1 cellular context compared by ENCODE assay signal in the genomic region with DNA sequence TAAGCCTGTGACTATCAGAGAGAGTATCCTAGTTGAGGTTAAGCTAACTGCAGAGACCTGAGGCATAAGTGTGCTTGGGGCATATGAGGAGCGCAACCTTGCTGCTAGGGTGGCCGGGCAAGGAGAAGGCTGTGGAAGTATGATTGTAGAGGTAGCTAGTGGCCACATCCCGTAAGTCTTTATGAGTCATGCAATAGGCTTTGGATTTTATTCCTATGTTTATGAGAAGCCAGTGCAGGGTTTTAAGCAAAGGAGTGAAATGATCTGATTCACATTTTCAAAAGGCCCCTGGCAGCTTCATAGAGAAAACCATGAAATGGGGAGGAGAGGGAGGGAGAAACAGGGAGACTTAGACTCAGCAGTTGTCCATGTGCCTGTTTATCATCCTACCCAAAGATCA.
TF ChIP-seq lines count a peak whose summit lies in the region.

No MANE protein-coding gene starts in this region.

TF ChIP-seq in HepG2, 621 proteins besides CTCF, POLR2A, EP300 and RAD21 (continued from another document):
- TF ChIP-seq, protein P1, sequence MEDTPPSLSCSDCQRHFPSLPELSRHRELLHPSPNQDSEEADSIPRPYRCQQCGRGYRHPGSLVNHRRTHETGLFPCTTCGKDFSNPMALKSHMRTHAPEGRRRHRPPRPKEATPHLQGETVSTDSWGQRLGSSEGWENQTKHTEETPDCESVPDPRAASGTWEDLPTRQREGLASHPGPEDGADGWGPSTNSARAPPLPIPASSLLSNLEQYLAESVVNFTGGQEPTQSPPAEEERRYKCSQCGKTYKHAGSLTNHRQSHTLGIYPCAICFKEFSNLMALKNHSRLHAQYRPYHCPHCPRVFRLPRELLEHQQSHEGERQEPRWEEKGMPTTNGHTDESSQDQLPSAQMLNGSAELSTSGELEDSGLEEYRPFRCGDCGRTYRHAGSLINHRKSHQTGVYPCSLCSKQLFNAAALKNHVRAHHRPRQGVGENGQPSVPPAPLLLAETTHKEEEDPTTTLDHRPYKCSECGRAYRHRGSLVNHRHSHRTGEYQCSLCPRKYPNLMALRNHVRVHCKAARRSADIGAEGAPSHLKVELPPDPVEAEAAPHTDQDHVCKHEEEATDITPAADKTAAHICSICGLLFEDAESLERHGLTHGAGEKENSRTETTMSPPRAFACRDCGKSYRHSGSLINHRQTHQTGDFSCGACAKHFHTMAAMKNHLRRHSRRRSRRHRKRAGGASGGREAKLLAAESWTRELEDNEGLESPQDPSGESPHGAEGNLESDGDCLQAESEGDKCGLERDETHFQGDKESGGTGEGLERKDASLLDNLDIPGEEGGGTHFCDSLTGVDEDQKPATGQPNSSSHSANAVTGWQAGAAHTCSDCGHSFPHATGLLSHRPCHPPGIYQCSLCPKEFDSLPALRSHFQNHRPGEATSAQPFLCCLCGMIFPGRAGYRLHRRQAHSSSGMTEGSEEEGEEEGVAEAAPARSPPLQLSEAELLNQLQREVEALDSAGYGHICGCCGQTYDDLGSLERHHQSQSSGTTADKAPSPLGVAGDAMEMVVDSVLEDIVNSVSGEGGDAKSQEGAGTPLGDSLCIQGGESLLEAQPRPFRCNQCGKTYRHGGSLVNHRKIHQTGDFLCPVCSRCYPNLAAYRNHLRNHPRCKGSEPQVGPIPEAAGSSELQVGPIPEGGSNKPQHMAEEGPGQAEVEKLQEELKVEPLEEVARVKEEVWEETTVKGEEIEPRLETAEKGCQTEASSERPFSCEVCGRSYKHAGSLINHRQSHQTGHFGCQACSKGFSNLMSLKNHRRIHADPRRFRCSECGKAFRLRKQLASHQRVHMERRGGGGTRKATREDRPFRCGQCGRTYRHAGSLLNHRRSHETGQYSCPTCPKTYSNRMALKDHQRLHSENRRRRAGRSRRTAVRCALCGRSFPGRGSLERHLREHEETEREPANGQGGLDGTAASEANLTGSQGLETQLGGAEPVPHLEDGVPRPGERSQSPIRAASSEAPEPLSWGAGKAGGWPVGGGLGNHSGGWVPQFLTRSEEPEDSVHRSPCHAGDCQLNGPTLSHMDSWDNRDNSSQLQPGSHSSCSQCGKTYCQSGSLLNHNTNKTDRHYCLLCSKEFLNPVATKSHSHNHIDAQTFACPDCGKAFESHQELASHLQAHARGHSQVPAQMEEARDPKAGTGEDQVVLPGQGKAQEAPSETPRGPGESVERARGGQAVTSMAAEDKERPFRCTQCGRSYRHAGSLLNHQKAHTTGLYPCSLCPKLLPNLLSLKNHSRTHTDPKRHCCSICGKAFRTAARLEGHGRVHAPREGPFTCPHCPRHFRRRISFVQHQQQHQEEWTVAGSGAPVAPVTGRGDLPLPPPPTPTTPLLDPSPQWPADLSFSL (CRISPR knock-in tag; IDR thresholded peaks at IDR 0.05): no peak
